Comparison of ENCODE assay signal across 9 cellular contexts in the genomic region with DNA sequence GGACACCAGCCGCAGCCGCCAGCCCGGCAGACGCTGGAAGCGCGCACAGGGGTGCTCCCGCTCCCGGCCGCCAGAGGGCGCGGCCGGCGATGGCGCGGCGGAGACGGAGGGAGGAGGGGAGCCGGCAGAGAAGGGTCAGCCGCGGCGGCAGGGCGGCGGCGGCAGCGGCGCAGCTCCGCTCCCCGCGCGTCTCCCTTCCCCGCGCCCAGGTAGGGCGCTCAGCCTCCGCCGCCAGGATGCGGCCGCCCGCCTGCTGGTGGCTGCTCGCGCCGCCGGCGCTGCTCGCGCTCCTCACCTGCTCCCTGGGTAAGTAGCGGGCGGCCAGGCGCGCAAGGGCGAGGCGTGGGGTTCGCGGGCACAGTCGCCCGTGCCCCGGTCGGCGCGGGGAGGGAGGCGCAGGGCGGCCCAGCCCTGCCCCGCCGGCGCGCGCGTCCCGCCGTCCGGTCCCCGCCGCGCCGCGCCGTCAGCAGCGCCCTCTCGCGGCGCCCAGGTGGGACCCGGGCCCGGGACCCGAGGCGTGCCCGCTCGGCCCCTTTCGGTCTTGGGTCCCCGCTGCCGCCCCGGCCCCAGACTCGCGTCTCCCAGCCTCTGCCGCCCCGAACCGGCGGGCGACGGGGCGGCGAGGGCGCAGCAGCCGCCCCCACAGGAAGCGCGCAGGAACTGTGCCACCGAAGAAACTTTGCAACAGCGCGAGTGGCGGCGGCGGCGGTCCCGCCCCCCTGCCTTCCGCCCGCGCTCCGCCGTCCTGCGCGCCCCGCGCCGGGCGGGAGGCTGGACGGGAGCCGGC. TPM values are rescaled to one million over a fixed set of nuclear protein-coding genes. Genes with fewer than 3 reads are reported as not detected.
DNase-seq lines count a peak whose midpoint lies in the region; ATAC-seq, FAIRE-seq and TF ChIP-seq lines count a peak whose summit lies in the region.
"Had no signal": no experiment of that assay in that cellular context is flagged by ENCODE, and none has a peak within 500 bp of the region (broad histone marks: within the 10 kb centered on the region; RNA-seq: fewer than 3 reads in every experiment).

A gene (plus strand): TSS at position 127 of the 787 bp plus-strand sequence. CDS start 110 bp downstream, at position 237.

- ATAC-seq in HG02885 (IDR thresholded peaks at IDR 0.05; ENCODE audit: poor library complexity, unreplicated experiment): peak; percentile 83

- peak within 1 kb of the TSS; percentile 87 for H3K27ac ChIP-seq in VCaP
- peak within 1 kb of the TSS; percentile 96 to 99 for H3K27ac ChIP-seq in breast epithelium
- H3K27ac ChIP-seq in small intestine (ENCODE audit: low read depth in 1 of 2, low read length in 1 of 2): peak within 1 kb of the TSS; percentile 98 to 99

- no peak for TF ChIP-seq POLR2A in breast epithelium (IDR thresholded peaks at IDR 0.05)

- no peaks in the 10 kb centered on the region for H3K27me3 ChIP-seq in breast epithelium
- no peaks in the 10 kb centered on the region for H3K27me3 ChIP-seq in small intestine (ENCODE audit: control insufficient read depth in 2 of 2, insufficient read depth in 2 of 2, low read length in 2 of 2)

- H3K9me3 ChIP-seq in breast epithelium (no peaks in the 10 kb centered on the region), small intestine (ENCODE audit: control insufficient read depth, low read depth) (no peaks in the 10 kb centered on the region)

- H3K4me1 ChIP-seq in breast epithelium (peaks cover 0 to 7% of the 10 kb centered on the region in 2 donors), small intestine (ENCODE audit: control insufficient read depth in 2 of 2, insufficient read depth in 1 of 2, low read depth in 1 of 2, low read length in 1 of 2) (peaks cover 2 to 5% of the 10 kb centered on the region in 2 donors)

- peak within 1 kb of the TSS; percentile 65 to 89 (median 79) for H3K4me3 ChIP-seq in breast epithelium
- H3K4me3 ChIP-seq in small intestine (ENCODE audit: low read depth in 1 of 2, low read length in 2 of 2): peak within 1 kb of the TSS; percentile 70 to 79

- DNase-seq in DMS 273 (lab: John Stamatoyannopoulos, UW; ENCODE audit: unreplicated experiment): peak; percentile 87
- DNase-seq in DMS 273 treated with DMSO at 0.1 percent for 48 hours (lab: John Stamatoyannopoulos, UW): no peak
- peak; percentile 25 for DNase-seq in NCI-H2107 treated with DMSO at 0.1 percent for 48 hours (lab: John Stamatoyannopoulos, UW; ENCODE audit: unreplicated experiment)
- peak; percentile 48 to 77 for DNase-seq in breast epithelium (ENCODE audit: low spot score in 2 of 2)
- peak; percentile 97 for DNase-seq in iPS-NIHi11 (ENCODE audit: low spot score)
- peak; percentile 79 for DNase-seq in small intestine

- 0% methylated on average over 25 to 125 of the region's 125 CpGs for WGBS in small intestine, 3 donors

- TF ChIP-seq CTCF in VCaP (conservative IDR thresholded peaks at IDR 0.05): peak; percentile 93
- peak in 2 of 3 donors; percentile 70 to 87 for TF ChIP-seq CTCF in breast epithelium (IDR thresholded peaks at IDR 0.05)

- intact Hi-C loops in breast epithelium (cut with DNase I; ENCODE audit: low total_unique reads): loop anchor here (10.0 kb wide), 1 partner anchor 225 kb away; no protein-coding TSS in a partner anchor

- H3K36me3 ChIP-seq in breast epithelium (no peaks in the 10 kb centered on the region), small intestine (ENCODE audit: control insufficient read depth in 2 of 2, insufficient read depth in 2 of 2, low read length in 2 of 2) (no peaks in the 10 kb centered on the region)

- FAIRE-seq in small intestine (lab: Jason Lieb, UNC): no peak
- FAIRE-seq: A204.1 had no signal

RNA-seq across cellular contexts. Expression of the gene that starts here (rescaled TPM):
- 10 to 100 TPM in 2 of 3 donors, 1 to 10 TPM in 1; 7.5 to 19.2 (median 10.5) TPM for total RNA-seq in breast epithelium
- polyA plus RNA-seq in small intestine: 1 to 10 TPM; 1.6 to 2.1 (median 1.6) TPM
